In genomic region chr6:130683761-130684517, GRCh38 we compare ENCODE assay signal across 28 cellular contexts.
"Had no signal": no experiment of that assay in that cellular context is flagged by ENCODE, and none has a peak within 500 bp of the region (broad histone marks: within the 10 kb centered on the region; RNA-seq: fewer than 3 reads in every experiment).

No MANE protein-coding gene starts in this region.

- ATAC-seq: heart right ventricle; left lobe of liver; lower lobe of right lung; natural killer cell; sciatic nerve; stimulated activated effector memory CD8-positive, alpha-beta T cell treated with anti-CD3 and anti-CD28 coated beads, Interleukin-12 subunit alpha, Interleukin-12 subunit beta, amount 100 ng/mL, for 72 hours; stimulated activated naive CD8-positive, alpha-beta T cell treated with anti-CD3 and anti-CD28 coated beads, Interleukin-15, amount 100 ng/mL, for 72 hours had no signal

- H3K36me3 ChIP-seq: brain microvascular endothelial cell, esophagus muscularis mucosa, heart right ventricle, lower lobe of right lung, neutrophil, ovary, upper lobe of left lung had no signal

- H3K27ac Mint-ChIP-seq: activated naive CD4-positive, alpha-beta T cell treated with anti-CD3 and anti-CD28 coated beads, Interleukin-2, amount 10 ng/mL, durations not matched to agents 7 days and 5 days; activated naive CD8-positive, alpha-beta T cell treated with anti-CD3 and anti-CD28 coated beads, Interleukin-2, amount 10 ng/mL, durations not matched to agents 7 days and 5 days; natural killer cell; progenitor cell of endocrine pancreas; stimulated activated effector memory CD8-positive, alpha-beta T cell treated with anti-CD3 and anti-CD28 coated beads, Interleukin-12 subunit alpha, Interleukin-12 subunit beta, amount 100 ng/mL, for 72 hours; stimulated activated naive CD8-positive, alpha-beta T cell treated with anti-CD3 and anti-CD28 coated beads, Interleukin-15, amount 100 ng/mL, for 72 hours had no signal

- H3K36me3 Mint-ChIP-seq: natural killer cell; stimulated activated effector memory CD8-positive, alpha-beta T cell treated with anti-CD3 and anti-CD28 coated beads, Interleukin-12 subunit alpha, Interleukin-12 subunit beta, amount 100 ng/mL, for 72 hours had no signal

- H3K27ac ChIP-seq: brain microvascular endothelial cell, esophagus muscularis mucosa, heart right ventricle, lower lobe of right lung, neutrophil, ovary, skin epidermis, upper lobe of left lung had no signal

- H3K9me3 ChIP-seq: esophagus muscularis mucosa, lower lobe of right lung, neutrophil, ovary, upper lobe of left lung had no signal

- FAIRE-seq: astrocyte had no signal

- H3K27me3 Mint-ChIP-seq: activated naive CD4-positive, alpha-beta T cell treated with anti-CD3 and anti-CD28 coated beads, Interleukin-2, amount 10 ng/mL, durations not matched to agents 7 days and 5 days; activated naive CD8-positive, alpha-beta T cell treated with anti-CD3 and anti-CD28 coated beads, Interleukin-2, amount 10 ng/mL, durations not matched to agents 7 days and 5 days; progenitor cell of endocrine pancreas; stimulated activated naive CD8-positive, alpha-beta T cell treated with anti-CD3 and anti-CD28 coated beads, Interleukin-15, amount 100 ng/mL, for 72 hours had no signal

- DNase-seq: activated CD4-positive, alpha-beta T cell treated with anti-CD3 and anti-CD28 coated beads for 4 hours; activated CD4-positive, alpha-beta T cell treated with anti-CD3 and anti-CD28 coated beads, Interleukin-2, amount 50 U/mL, for 48 hours; activated CD4-positive, CD25-positive, alpha-beta regulatory T cell; activated CD8-positive, alpha-beta memory T cell treated with anti-CD3 and anti-CD28 coated beads for 24 hours; activated effector memory CD4-positive, alpha-beta T cell treated with Interleukin-2 at 50 U/mL for 16 hours; activated naive CD4-positive, alpha-beta T cell treated with anti-CD3 and anti-CD28 coated beads, Interleukin-2, amount 10 ng/mL, durations not matched to agents 7 days and 5 days; activated naive CD8-positive, alpha-beta T cell treated with anti-CD3 and anti-CD28 coated beads, Interleukin-2, amount 10 ng/mL, durations not matched to agents 7 days and 5 days; brain microvascular endothelial cell; caudate nucleus; foreskin melanocyte; heart right ventricle; kidney glomerular epithelial cell; lower lobe of right lung; mesendoderm; natural killer cell; ovary; stimulated activated CD4-positive, alpha-beta T cell treated with anti-CD3 and anti-CD28 coated beads, Interleukin-4, amount 100 ng/mL, for 24 hours; stimulated activated naive CD8-positive, alpha-beta T cell treated with anti-CD3 and anti-CD28 coated beads, Interleukin-15, amount 100 ng/mL, for 72 hours; substantia nigra; upper lobe of left lung had no signal

- H3K4me1 ChIP-seq: upper lobe of left lung had no signal

- H3K27me3 ChIP-seq: brain microvascular endothelial cell, esophagus muscularis mucosa, heart right ventricle, neutrophil, ovary, upper lobe of left lung had no signal

- H3K4me3 Mint-ChIP-seq: activated naive CD4-positive, alpha-beta T cell treated with anti-CD3 and anti-CD28 coated beads, Interleukin-2, amount 10 ng/mL, durations not matched to agents 7 days and 5 days; activated naive CD8-positive, alpha-beta T cell treated with anti-CD3 and anti-CD28 coated beads, Interleukin-2, amount 10 ng/mL, durations not matched to agents 7 days and 5 days; natural killer cell; stimulated activated effector memory CD8-positive, alpha-beta T cell treated with anti-CD3 and anti-CD28 coated beads, Interleukin-12 subunit alpha, Interleukin-12 subunit beta, amount 100 ng/mL, for 72 hours; stimulated activated naive CD8-positive, alpha-beta T cell treated with anti-CD3 and anti-CD28 coated beads, Interleukin-15, amount 100 ng/mL, for 72 hours had no signal

- H3K4me3 ChIP-seq: esophagus muscularis mucosa, heart right ventricle, lower lobe of right lung, ovary, skin epidermis, upper lobe of left lung had no signal

- H3K4me1 Mint-ChIP-seq: activated naive CD4-positive, alpha-beta T cell treated with anti-CD3 and anti-CD28 coated beads, Interleukin-2, amount 10 ng/mL, durations not matched to agents 7 days and 5 days; activated naive CD8-positive, alpha-beta T cell treated with anti-CD3 and anti-CD28 coated beads, Interleukin-2, amount 10 ng/mL, durations not matched to agents 7 days and 5 days; natural killer cell; stimulated activated effector memory CD8-positive, alpha-beta T cell treated with anti-CD3 and anti-CD28 coated beads, Interleukin-12 subunit alpha, Interleukin-12 subunit beta, amount 100 ng/mL, for 72 hours; stimulated activated naive CD8-positive, alpha-beta T cell treated with anti-CD3 and anti-CD28 coated beads, Interleukin-15, amount 100 ng/mL, for 72 hours had no signal
